Comparison of ENCODE assay signal across 8 cellular contexts in genomic region chr7:121547341-121548092, GRCh38.
A peak's percentile ranks its signal among the peaks of the same experiment; 100 is the strongest.
DNase-seq lines count a peak whose midpoint lies in the region; ATAC-seq, FAIRE-seq and TF ChIP-seq lines count a peak whose summit lies in the region.

No MANE protein-coding gene starts in this region.

- TF ChIP-seq EP300 in K562 (IDR thresholded peaks at IDR 0.05; ENCODE audit: low read length): no peak
- no peak for TF ChIP-seq EP300 in stomach (IDR thresholded peaks at IDR 0.05)

- H3K4me2 ChIP-seq in K562 (ENCODE audit: insufficient read depth, low read length): no peak overlapping the region

- H3K4me1 ChIP-seq in K562 (replicated peaks in 1 of 2; ENCODE audit: control insufficient read depth in 2 of 2, insufficient read depth in 2 of 2, low read length in 2 of 2) (no peaks in the 10 kb centered on the region), stomach (peaks cover 0 to 17% (median 3%) of the 10 kb centered on the region in 4 donors)

- POLR2A ChIA-PET in K562 (lab: Yijun Ruan, JAX): interaction anchor here (0.6 to 1.6 kb wide), 4 partner anchors 11 to 596 kb away, joined by 3 to 6 read pairs (median 3); no protein-coding TSS in a partner anchor

- WGBS in K562 (ENCODE audit: insufficient coverage, low coverage, missing lambda C conversion rate): 0% methylated on average over 3 of the region's 3 CpGs
- WGBS in stomach, 5 donors: 0 to 2% (median 0%) methylated on average over 3 of the region's 3 CpGs

- BruUV-seq in K562 (replicated peaks; lab: Mats Ljungman, UMichigan): no TSS peak

- intact Hi-C loops in K562 (cut with micrococcal nuclease) (loop anchor here (1.0 to 10.0 kb wide), 6 partner anchors 180 to 755 kb away; partner anchors contain the start of gene CPED1), stomach (cut with DNase I; ENCODE audit: low total_unique reads) (loop anchor here (2.0 kb wide), 1 partner anchor 181 kb away; no protein-coding TSS in a partner anchor)

- H3K27me3 ChIP-seq in K562 (ENCODE audit: control insufficient read depth in 2 of 2, insufficient read depth in 2 of 2, low read length in 2 of 2) (no peaks in the 10 kb centered on the region), stomach (no peaks in the 10 kb centered on the region)

- H3K9ac ChIP-seq in K562 (ENCODE audit: insufficient read depth in 1 of 2, low read depth in 2 of 2, low read length in 2 of 2): no peak overlapping the region

- no peaks in the 10 kb centered on the region for H3K9me3 ChIP-seq in K562 (replicated peaks; ENCODE audit: control insufficient read depth, insufficient read depth, low read depth, low read length)
- peaks cover 0 to 6% (median 0%) of the 10 kb centered on the region in 4 donors for H3K9me3 ChIP-seq in stomach

- no peaks in the 10 kb centered on the region for H3K9me1 ChIP-seq in K562 (ENCODE audit: control insufficient read depth, insufficient read depth, low read length)

- peak; percentile 70 to 95 (median 77) for TF ChIP-seq CTCF in K562 (IDR thresholded peaks at IDR 0.05 in 2 of 3, conservative IDR thresholded peaks at IDR 0.05 in 1 of 3; ENCODE audit: insufficient read depth in 2 of 3, low read depth in 1 of 3, low read length in 3 of 3)
- peak in 5 of 7 experiments; percentile 28 to 76 (median 63) for TF ChIP-seq CTCF in stomach (IDR thresholded peaks at IDR 0.05)

- CTCF ChIA-PET in K562 (lab: Yijun Ruan, JAX; ENCODE audit: low intra/inter-chr PET ratio): interaction anchor here (1.1 to 4.6 kb wide), 5 partner anchors 151 to 448 kb away, joined by 3 to 104 read pairs (median 5); partner anchors contain the start of gene FAM3C

- ATAC-seq in GM19395 (IDR thresholded peaks at IDR 0.05; ENCODE audit: unreplicated experiment) (peak; percentile 82), HG03378 (IDR thresholded peaks at IDR 0.05; ENCODE audit: unreplicated experiment) (peak; percentile 72), K562 (peak; percentile 95)

- peak; percentile 34 for DNase-seq in DMS153 (lab: John Stamatoyannopoulos, UW)
- DNase-seq in NCI-H446 (lab: John Stamatoyannopoulos, UW): peak; percentile 51 to 66
- DNase-seq in K562 (ENCODE audit: extremely low read depth in 1 of 4, low spot score in 3 of 4): peak; percentile 62 to 77 (median 72)
- peak; percentile 47 to 60 (median 53) for DNase-seq in immature natural killer cell
- DNase-seq in stomach: no peak
- no peak for DNase-seq in activated CD8-positive, alpha-beta memory T cell treated with anti-CD3 and anti-CD28 coated beads for 24 hours

- TF ChIP-seq RAD21 in K562 (CRISPR knock-in tag; conservative IDR thresholded peaks at IDR 0.05 in 1 of 2, IDR thresholded peaks at IDR 0.05 in 1 of 2): peak; percentile 99 to 100

- peaks cover 0 to 5% (median 0%) of the 10 kb centered on the region in 3 donors for H3K27me3 Mint-ChIP-seq in immature natural killer cell (ENCODE audit: low read depth in 3 of 3)

- H3K4me1 Mint-ChIP-seq in immature natural killer cell: peaks cover 23 to 38% of the 10 kb centered on the region in 2 donors

- no peak overlapping the region for H2AFZ ChIP-seq in K562 (ENCODE audit: low read depth, low read length)

- in situ Hi-C loops in K562 (cut with MboI): loop anchor here (5.0 to 25.0 kb wide), 2 partner anchors 185 to 760 kb away; no protein-coding TSS in a partner anchor

- H3K9me3 Mint-ChIP-seq in immature natural killer cell: no peaks in the 10 kb centered on the region

- no peak overlapping the region for H3K4me3 Mint-ChIP-seq in immature natural killer cell

- H3K36me3 Mint-ChIP-seq in immature natural killer cell: peaks cover 0 to 5% (median 0%) of the 10 kb centered on the region in 3 donors

- H3K36me3 ChIP-seq in K562 (ENCODE audit: control insufficient read depth, insufficient read depth, low read length) (no peaks in the 10 kb centered on the region), stomach (no peaks in the 10 kb centered on the region)

- H3K4me3 ChIP-seq in K562: no peak overlapping the region
- H3K4me3 ChIP-seq in stomach: no peak overlapping the region

- FAIRE-seq in K562 (lab: Jason Lieb, UNC): peak; percentile 82

- H4K20me1 ChIP-seq in K562 (replicated peaks; ENCODE audit: control insufficient read depth, insufficient read depth, low read length): no peaks in the 10 kb centered on the region

- TF ChIP-seq POLR2A in K562 (conservative IDR thresholded peaks at IDR 0.05) (no peak), stomach (IDR thresholded peaks at IDR 0.05) (no peak)

- H3K27ac Mint-ChIP-seq in immature natural killer cell: no peak overlapping the region

- H3K27ac ChIP-seq in K562 (ENCODE audit: extremely low read depth, low read depth, low read length) (no peak overlapping the region), stomach (no peak overlapping the region)

- H3K79me2 ChIP-seq in K562 (ENCODE audit: control insufficient read depth, insufficient read depth, low read length): no peaks in the 10 kb centered on the region

TF ChIP-seq in K562, 482 proteins besides CTCF, POLR2A, EP300 and RAD21 (continues in another document):
- TF ChIP-seq ZBTB8A (IDR thresholded peaks at IDR 0.05; ENCODE audit: partially characterized antibody) (no peak), ARID3A (IDR thresholded peaks at IDR 0.05; ENCODE audit: borderline replicate concordance, low read depth, low read length) (0 out of 2 replicates have a peak, but pooled peaks have one; percentile 13), SMARCC2 (IDR thresholded peaks at IDR 0.05; ENCODE audit: low read depth) (no peak), CBX2 (IDR thresholded peaks at IDR 0.05; ENCODE audit: insufficient read depth, low read length, poor library complexity, severe bottlenecking) (no peak), MITF (IDR thresholded peaks at IDR 0.05) (no peak), CREM (IDR thresholded peaks at IDR 0.05; ENCODE audit: low read depth) (peak; percentile 58), SMC3 (conservative IDR thresholded peaks at IDR 0.05; ENCODE audit: insufficient read depth, low read depth, low read length) (peak; percentile 95), CEBPB (tag; IDR thresholded peaks at IDR 0.05) (no peak), CHCHD3 (CRISPR knock-in tag; IDR thresholded peaks at IDR 0.05) (no peak), ZNF609 (CRISPR knock-in tag; IDR thresholded peaks at IDR 0.05; ENCODE audit: borderline replicate concordance) (no peak)

Comparison
In these comparisons a context has a peak if more than half of its experiments do, and no peak if none do; other contexts are left out.
1. DNase-seq: peak in DMS153 (single experiment), NCI-H446 (2 of 2), K562 (4 of 4) and immature natural killer cell (3 of 3); none in stomach (single experiment) and activated CD8-positive, alpha-beta memory T cell treated with anti-CD3 and anti-CD28 coated beads for 24 hours (single experiment).
2. Peak in every context shown above with its lines, with median percentiles within 50 percentile points of each other: ATAC-seq.